10 cellular contexts compared by ENCODE assay signal in the genomic region with DNA sequence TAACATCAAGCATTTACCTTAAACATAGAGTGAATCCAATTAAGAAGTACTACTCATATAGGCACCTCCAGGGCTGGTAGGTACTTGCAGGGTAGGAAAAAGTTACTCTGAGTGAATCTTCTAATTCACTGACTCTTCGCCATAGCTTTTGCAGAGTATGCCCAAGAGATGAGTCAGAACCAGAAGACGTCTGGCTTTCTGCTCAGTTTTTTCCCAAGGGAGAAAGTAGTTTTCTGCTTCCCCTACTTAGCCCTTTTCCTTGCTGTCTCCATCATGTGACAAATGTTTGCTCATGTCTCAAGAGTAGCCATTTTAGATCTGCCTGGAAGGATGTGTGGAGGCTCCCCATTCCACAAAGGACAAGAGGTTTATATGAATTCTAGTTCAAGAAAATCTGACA.
A peak's percentile ranks its signal among the peaks of the same experiment; 100 is the strongest.
DNase-seq lines count a peak whose midpoint lies in the region; ATAC-seq and TF ChIP-seq lines count a peak whose summit lies in the region.
"Had no signal": no experiment of that assay in that cellular context is flagged by ENCODE, and none has a peak within 500 bp of the region (broad histone marks: within the 10 kb centered on the region; RNA-seq: fewer than 3 reads in every experiment).

No MANE protein-coding gene starts in this region.

- no peaks in the 10 kb centered on the region for H3K27me3 Mint-ChIP-seq in activated CD4-positive, alpha-beta T cell treated with anti-CD3 and anti-CD28 coated beads for 36 hours
- H3K27me3 Mint-ChIP-seq in T-helper 17 cell, result no peaks in the 10 kb centered on the region
- H3K27me3 Mint-ChIP-seq in stimulated activated naive B cell treated with anti-CD40 and anti-IgM and Interleukin-4, amounts not matched to agents 10 μg/mL and 1 μg/mL and 100 μg/mL, for 72 hours, result no peaks in the 10 kb centered on the region
- no peaks in the 10 kb centered on the region for H3K27me3 Mint-ChIP-seq in activated CD4-positive, alpha-beta T cell treated with anti-CD3 and anti-CD28 coated beads, Interleukin-2, amount 10 ng/mL, durations not matched to agents 24 days and 14 days

- H3K4me1 Mint-ChIP-seq in activated CD4-positive, alpha-beta T cell treated with anti-CD3 and anti-CD28 coated beads for 36 hours, result peaks cover 43% of the 10 kb centered on the region
- H3K4me1 Mint-ChIP-seq in T-helper 17 cell, result peaks cover 30% of the 10 kb centered on the region
- H3K4me1 Mint-ChIP-seq in stimulated activated naive B cell treated with anti-CD40 and anti-IgM and Interleukin-4, amounts not matched to agents 10 μg/mL and 1 μg/mL and 100 μg/mL, for 72 hours, result peaks cover 16 to 31% of the 10 kb centered on the region in 2 donors
- peaks cover 37% of the 10 kb centered on the region for H3K4me1 Mint-ChIP-seq in activated CD4-positive, alpha-beta T cell treated with anti-CD3 and anti-CD28 coated beads, Interleukin-2, amount 10 ng/mL, durations not matched to agents 24 days and 14 days

- peaks cover 16% of the 10 kb centered on the region for H3K36me3 Mint-ChIP-seq in activated CD4-positive, alpha-beta T cell treated with anti-CD3 and anti-CD28 coated beads for 36 hours (ENCODE audit: low read depth)
- H3K36me3 Mint-ChIP-seq in T-helper 17 cell (ENCODE audit: low read depth), result peaks cover 4% of the 10 kb centered on the region
- H3K36me3 Mint-ChIP-seq in stimulated activated naive B cell treated with anti-CD40 and anti-IgM and Interleukin-4, amounts not matched to agents 10 μg/mL and 1 μg/mL and 100 μg/mL, for 72 hours, result peaks cover 14 to 21% of the 10 kb centered on the region in 2 donors
- H3K36me3 Mint-ChIP-seq in activated CD4-positive, alpha-beta T cell treated with anti-CD3 and anti-CD28 coated beads, Interleukin-2, amount 10 ng/mL, durations not matched to agents 24 days and 14 days (ENCODE audit: low read depth), result peaks cover 29% of the 10 kb centered on the region

- H3K4me3 ChIP-seq in foreskin fibroblast (ENCODE audit: low read depth in 1 of 2, low read length in 2 of 2), result no peak overlapping the region

- H3K4me3 Mint-ChIP-seq in activated CD4-positive, alpha-beta T cell treated with anti-CD3 and anti-CD28 coated beads for 36 hours, result no peak overlapping the region
- H3K4me3 Mint-ChIP-seq in T-helper 17 cell, result no peak overlapping the region
- H3K4me3 Mint-ChIP-seq in stimulated activated naive B cell treated with anti-CD40 and anti-IgM and Interleukin-4, amounts not matched to agents 10 μg/mL and 1 μg/mL and 100 μg/mL, for 72 hours, result peak overlapping the region in 1 of 2 donors; percentile 32
- no peak overlapping the region for H3K4me3 Mint-ChIP-seq in activated CD4-positive, alpha-beta T cell treated with anti-CD3 and anti-CD28 coated beads, Interleukin-2, amount 10 ng/mL, durations not matched to agents 24 days and 14 days
- H3K4me3 Mint-ChIP-seq: nephron had no signal

- CTCF ChIA-PET in activated CD4-positive, alpha-beta T cell treated with anti-CD3 and anti-CD28 coated beads for 36 hours (lab: Charles Lee), result interaction anchor here (0.8 kb wide), 1 partner anchor 39 kb away, joined by 3 read pairs; no protein-coding TSS in a partner anchor

- peak; percentile 73 for ATAC-seq in activated CD4-positive, alpha-beta T cell treated with anti-CD3 and anti-CD28 coated beads for 36 hours
- no peak for ATAC-seq in T-helper 17 cell
- ATAC-seq in stimulated activated naive B cell treated with anti-CD40 and anti-IgM and Interleukin-4, amounts not matched to agents 10 μg/mL and 1 μg/mL and 100 μg/mL, for 72 hours (replicated peaks), result peak; percentile 87 to 91
- ATAC-seq in GM19395 (IDR thresholded peaks at IDR 0.05; ENCODE audit: unreplicated experiment), result no peak

- POLR2A ChIA-PET in activated CD4-positive, alpha-beta T cell treated with anti-CD3 and anti-CD28 coated beads for 36 hours (lab: Charles Lee), result no interaction called here

- TF ChIP-seq CTCF in foreskin fibroblast (IDR thresholded peaks at IDR 0.05; ENCODE audit: low read depth, low read length), result no peak

- intact Hi-C loops in activated CD4-positive, alpha-beta T cell treated with anti-CD3 and anti-CD28 coated beads for 36 hours (cut with DNase I, micrococcal nuclease), result no loop called here
- intact Hi-C loops in activated CD4-positive, alpha-beta T cell treated with anti-CD3 and anti-CD28 coated beads, Interleukin-2, amount 10 ng/mL, durations not matched to agents 24 days and 14 days (cut with micrococcal nuclease), result loop anchor here (10.0 kb wide), 1 partner anchor 101 kb away; a partner anchor contains a TSS

- no peaks in the 10 kb centered on the region for H3K9me3 Mint-ChIP-seq in activated CD4-positive, alpha-beta T cell treated with anti-CD3 and anti-CD28 coated beads for 36 hours (ENCODE audit: low read depth)
- H3K9me3 Mint-ChIP-seq in stimulated activated naive B cell treated with anti-CD40 and anti-IgM and Interleukin-4, amounts not matched to agents 10 μg/mL and 1 μg/mL and 100 μg/mL, for 72 hours, result no peaks in the 10 kb centered on the region
- H3K9me3 Mint-ChIP-seq in activated CD4-positive, alpha-beta T cell treated with anti-CD3 and anti-CD28 coated beads, Interleukin-2, amount 10 ng/mL, durations not matched to agents 24 days and 14 days, result no peaks in the 10 kb centered on the region
- H3K9me3 Mint-ChIP-seq: nephron had no signal

- DNase-seq in activated CD4-positive, alpha-beta T cell treated with anti-CD3 and anti-CD28 coated beads for 36 hours, result no peak
- no peak for DNase-seq in activated CD4-positive, alpha-beta T cell treated with anti-CD3 and anti-CD28 coated beads, Interleukin-2, amount 50 U/mL, for 4 hours
- DNase-seq in T-helper 17 cell, result no peak
- peak; percentile 71 to 77 for DNase-seq in foreskin fibroblast
- DNase-seq in stimulated activated naive B cell treated with anti-CD40 and anti-IgM and Interleukin-4, amounts not matched to agents 10 μg/mL and 1 μg/mL and 100 μg/mL, for 72 hours, result peak; percentile 28
- no peak for DNase-seq in mucosa of gallbladder (ENCODE audit: low spot score)
- no peak for DNase-seq in activated CD4-positive, alpha-beta T cell treated with anti-CD3 and anti-CD28 coated beads, Interleukin-2, amount 10 ng/mL, durations not matched to agents 24 days and 14 days
- DNase-seq: cerebellar nuclear complex had no signal

- H3K27ac Mint-ChIP-seq in activated CD4-positive, alpha-beta T cell treated with anti-CD3 and anti-CD28 coated beads for 36 hours, result no peak overlapping the region
- peak overlapping the region; percentile 96 for H3K27ac Mint-ChIP-seq in T-helper 17 cell
- peak overlapping the region; percentile 80 for H3K27ac Mint-ChIP-seq in stimulated activated naive B cell treated with anti-CD40 and anti-IgM and Interleukin-4, amounts not matched to agents 10 μg/mL and 1 μg/mL and 100 μg/mL, for 72 hours
- no peak overlapping the region for H3K27ac Mint-ChIP-seq in activated CD4-positive, alpha-beta T cell treated with anti-CD3 and anti-CD28 coated beads, Interleukin-2, amount 10 ng/mL, durations not matched to agents 24 days and 14 days
- H3K27ac Mint-ChIP-seq: nephron had no signal

- no peaks in the 10 kb centered on the region for H3K9me3 ChIP-seq in T-helper 17 cell (ENCODE audit: control insufficient read depth, low read length, poor library complexity, severe bottlenecking)

Comparison
In these comparisons a context has a peak if more than half of its experiments do, and no peak if none do; other contexts are left out.
1. ATAC-seq: peak in activated CD4-positive, alpha-beta T cell treated with anti-CD3 and anti-CD28 coated beads for 36 hours (single experiment) and stimulated activated naive B cell treated with anti-CD40 and anti-IgM and Interleukin-4, amounts not matched to agents 10 μg/mL and 1 μg/mL and 100 μg/mL, for 72 hours (2 of 2); none in T-helper 17 cell (single experiment) and GM19395 (single experiment).
2. DNase-seq: peak in foreskin fibroblast (2 of 2) and stimulated activated naive B cell treated with anti-CD40 and anti-IgM and Interleukin-4, amounts not matched to agents 10 μg/mL and 1 μg/mL and 100 μg/mL, for 72 hours (single experiment); none in activated CD4-positive, alpha-beta T cell treated with anti-CD3 and anti-CD28 coated beads for 36 hours (single experiment), activated CD4-positive, alpha-beta T cell treated with anti-CD3 and anti-CD28 coated beads, Interleukin-2, amount 50 U/mL, for 4 hours (0 of 2), T-helper 17 cell (0 of 3), mucosa of gallbladder (single experiment) and activated CD4-positive, alpha-beta T cell treated with anti-CD3 and anti-CD28 coated beads, Interleukin-2, amount 10 ng/mL, durations not matched to agents 24 days and 14 days (single experiment).
3. H3K27ac Mint-ChIP-seq: peak in T-helper 17 cell (single experiment) and stimulated activated naive B cell treated with anti-CD40 and anti-IgM and Interleukin-4, amounts not matched to agents 10 μg/mL and 1 μg/mL and 100 μg/mL, for 72 hours (single experiment); none in activated CD4-positive, alpha-beta T cell treated with anti-CD3 and anti-CD28 coated beads for 36 hours (single experiment) and activated CD4-positive, alpha-beta T cell treated with anti-CD3 and anti-CD28 coated beads, Interleukin-2, amount 10 ng/mL, durations not matched to agents 24 days and 14 days (single experiment).